ENCODE assay signal across 24 cellular contexts in the genomic region with DNA sequence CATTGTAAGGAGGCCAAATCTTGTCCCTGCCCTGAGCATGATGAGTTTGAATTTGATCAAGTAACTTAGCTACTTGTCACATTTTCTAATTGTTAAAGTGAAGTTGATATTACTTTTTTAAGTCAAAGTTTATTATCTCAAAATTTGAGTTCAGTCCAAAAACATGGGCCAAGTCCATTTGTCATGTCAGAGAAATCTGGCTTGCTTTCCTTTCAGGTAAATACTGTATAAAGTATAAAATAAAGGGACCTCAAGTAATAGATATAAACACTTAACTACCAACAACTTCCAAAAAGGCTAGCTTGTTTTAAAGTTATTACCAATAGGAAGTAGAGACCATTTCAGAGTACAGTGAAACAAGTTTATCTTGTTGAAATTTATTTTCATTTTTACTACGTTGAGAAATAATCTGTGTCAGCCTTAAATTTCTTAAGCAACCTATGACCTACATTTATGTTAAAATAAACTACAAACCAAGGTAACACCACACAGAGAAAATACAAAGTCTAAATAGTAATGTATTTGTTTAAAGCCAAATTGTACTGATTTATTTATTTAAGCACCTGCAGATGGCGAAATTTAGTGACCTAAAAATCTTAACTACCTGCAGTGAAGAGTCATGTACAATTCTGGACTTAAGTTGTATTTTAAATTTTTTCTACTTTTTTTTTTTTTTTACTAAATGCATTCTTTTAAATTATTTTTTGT. TPM values are rescaled to one million over a fixed set of nuclear protein-coding genes. Genes with fewer than 3 reads are reported as not detected.
DNase-seq lines count a peak whose midpoint lies in the region; ATAC-seq, FAIRE-seq and TF ChIP-seq lines count a peak whose summit lies in the region.
"Had no signal": no experiment of that assay in that cellular context is flagged by ENCODE, and none has a peak within 500 bp of the region (broad histone marks: within the 10 kb centered on the region; RNA-seq: fewer than 3 reads in every experiment).

No MANE protein-coding gene starts in this region.

- H3F3A ChIP-seq in MM.1S (ENCODE audit: insufficient read depth, low read length) = peaks cover 31% of the 10 kb centered on the region

- H3K4me1 Mint-ChIP-seq in activated T-cell treated with anti-CD3 and anti-CD28 coated beads, Interleukin-2, amount 50 U/mL, for 24 hours (ENCODE audit: low read depth) = peaks cover 26% of the 10 kb centered on the region
- H3K4me1 Mint-ChIP-seq: nephron progenitor cell had no signal

- no peaks in the 10 kb centered on the region for H3K9me2 ChIP-seq in MM.1S (replicated peaks; ENCODE audit: insufficient read depth, low read length)

- H3K9me3 Mint-ChIP-seq in activated T-cell treated with anti-CD3 and anti-CD28 coated beads, Interleukin-2, amount 50 U/mL, for 24 hours = no peaks in the 10 kb centered on the region
- H3K9me3 Mint-ChIP-seq: nephron progenitor cell had no signal

- H3K4me3 Mint-ChIP-seq in activated T-cell treated with anti-CD3 and anti-CD28 coated beads, Interleukin-2, amount 50 U/mL, for 24 hours = no peak overlapping the region
- H3K4me3 Mint-ChIP-seq: nephron progenitor cell had no signal

- no peak overlapping the region for H3K4me3 ChIP-seq in MM.1S (ENCODE audit: low read length)
- no peak overlapping the region for H3K4me3 ChIP-seq in osteoblast (ENCODE audit: insufficient read depth, low read length)
- H3K4me3 ChIP-seq: breast epithelium, suprapubic skin had no signal

- peak; percentile 65 for FAIRE-seq in colon (lab: Jason Lieb, UNC)
- FAIRE-seq: GM18507 had no signal

- H3K4me1 ChIP-seq in MM.1S (ENCODE audit: low read length) = peaks cover 14% of the 10 kb centered on the region; the same call in 1 of the 2 replicates
- H3K4me1 ChIP-seq in osteoblast (ENCODE audit: insufficient read depth, low read length) = peaks cover 38% of the 10 kb centered on the region
- H3K4me1 ChIP-seq: breast epithelium, suprapubic skin had no signal

- H3K9ac ChIP-seq in MM.1S (ENCODE audit: low read length) = no peak overlapping the region

- no peak for DNase-seq in activated T-cell treated with anti-CD3 and anti-CD28 coated beads, Interleukin-2, amount 50 U/mL, for 24 hours
- no peak for DNase-seq in activated T-cell treated with anti-CD3 and anti-CD28 coated beads, Interleukin-2, amount 50 U/mL, for 48 hours
- no peak for DNase-seq in MM.1S
- DNase-seq in osteoblast (ENCODE audit: insufficient read length, low spot score, missing footprints) = no peak
- DNase-seq in SIG-M5 (lab: John Stamatoyannopoulos, UW) = no peak
- no peak for DNase-seq in germinal center (ENCODE audit: low spot score)
- DNase-seq: activated CD4-positive, alpha-beta T cell treated with anti-CD3 and anti-CD28 coated beads for 48 hours; activated effector memory CD4-positive, alpha-beta T cell treated with anti-CD3 and anti-CD28 coated beads, Interleukin-2, amount 50 U/mL, for 16 hours; C1 segment of cervical spinal cord; cortex of kidney; DMS 273 treated with DMSO at 0.1 percent for 48 hours; head of caudate nucleus; KBM-7; midbrain; NCI-H526; nephron progenitor cell; SHP77; T-helper 1 cell had no signal

- H3K9me3 ChIP-seq in MM.1S (replicated peaks; ENCODE audit: insufficient read depth, low read length) (no peaks in the 10 kb centered on the region), osteoblast (ENCODE audit: low read depth, low read length) (no peaks in the 10 kb centered on the region)
- H3K9me3 ChIP-seq: breast epithelium, suprapubic skin had no signal

- no peak for ATAC-seq in GM21390 (IDR thresholded peaks at IDR 0.05; ENCODE audit: unreplicated experiment)
- ATAC-seq: HCT116 had no signal

- peaks cover 86% of the 10 kb centered on the region for H3K36me3 Mint-ChIP-seq in activated T-cell treated with anti-CD3 and anti-CD28 coated beads, Interleukin-2, amount 50 U/mL, for 24 hours (ENCODE audit: low read depth)

- no peaks in the 10 kb centered on the region for H3K27me3 Mint-ChIP-seq in activated T-cell treated with anti-CD3 and anti-CD28 coated beads, Interleukin-2, amount 50 U/mL, for 24 hours

- TF ChIP-seq CTCF in MM.1S (IDR thresholded peaks at IDR 0.05; ENCODE audit: low read length) (no peak), osteoblast (IDR thresholded peaks at IDR 0.05; ENCODE audit: extremely low read depth, low read depth, low read length) (no peak)

- H2AFZ ChIP-seq in MM.1S (ENCODE audit: low read length) = no peak overlapping the region
- H2AFZ ChIP-seq in osteoblast (ENCODE audit: low read length) = no peak overlapping the region

- H3K36me3 ChIP-seq in MM.1S (replicated peaks; ENCODE audit: insufficient read depth, low read length) (peaks cover 8% of the 10 kb centered on the region; the same call in 1 of the 2 replicates), osteoblast (ENCODE audit: insufficient read depth, low read length) (peaks cover 72% of the 10 kb centered on the region)

- H3K27ac ChIP-seq in MM.1S (ENCODE audit: low read length) = peak overlapping the region; percentile 75; the same call in 1 of the 2 replicates
- H3K27ac ChIP-seq in osteoblast (ENCODE audit: low read depth, low read length) = peak overlapping the region; percentile 92
- H3K27ac ChIP-seq: breast epithelium, suprapubic skin had no signal

- H3K27me3 ChIP-seq in MM.1S (replicated peaks; ENCODE audit: insufficient read depth, low read length) = no peaks in the 10 kb centered on the region
- H3K27me3 ChIP-seq in osteoblast (ENCODE audit: insufficient read depth, low read length) = no peaks in the 10 kb centered on the region
- H3K27me3 ChIP-seq: breast epithelium, suprapubic skin had no signal

- H4K20me1 ChIP-seq in MM.1S (ENCODE audit: insufficient read depth, low read length) (no peaks in the 10 kb centered on the region), osteoblast (ENCODE audit: insufficient read depth, low read length) (no peaks in the 10 kb centered on the region)

- peak overlapping the region; percentile 18; the same call in 1 of the 2 replicates for H3K4me2 ChIP-seq in MM.1S (ENCODE audit: low read depth, low read length)
- H3K4me2 ChIP-seq in osteoblast (ENCODE audit: insufficient read depth, low read length) = no peak overlapping the region

- H3K79me2 ChIP-seq in MM.1S (ENCODE audit: low read length) (no peaks in the 10 kb centered on the region), osteoblast (ENCODE audit: insufficient read depth, low read length) (peaks cover 35% of the 10 kb centered on the region)

- H3K27ac Mint-ChIP-seq in activated T-cell treated with anti-CD3 and anti-CD28 coated beads, Interleukin-2, amount 50 U/mL, for 24 hours = peak overlapping the region; percentile 84
- H3K27ac Mint-ChIP-seq: nephron progenitor cell had no signal

RNA-seq across cellular contexts. Expression of gene FHIP2A, which starts 36.5 kb away (rescaled TPM):
- total RNA-seq in osteoblast = 49.6 and 51.9 TPM in 2 replicates
